9 cellular contexts compared by ENCODE assay signal in genomic region chr1:165324050-165324449, GRCh38. TPM values are rescaled to one million over a fixed set of nuclear protein-coding genes. Genes with fewer than 3 reads are reported as not detected.
"Had no signal": no experiment of that assay in that cellular context is flagged by ENCODE, and none has a peak within 500 bp of the region (broad histone marks: within the 10 kb centered on the region; RNA-seq: fewer than 3 reads in every experiment).

No MANE protein-coding gene starts in this region.

- H3K27ac Mint-ChIP-seq: GM23338, H9 had no signal

- H3K4me3 Mint-ChIP-seq: GM23338, H9 had no signal

- H3K9me3 Mint-ChIP-seq: GM23338, H9 had no signal

- FAIRE-seq: H1, H54, K562 had no signal

- H3K4me1 Mint-ChIP-seq: GM23338 had no signal

- DNase-seq: H9, HCEC 1CT, IMR-90 had no signal

- H3K27ac ChIP-seq: HL-60 had no signal

- H3K4me2 ChIP-seq: GM23338 had no signal

- ATAC-seq: GM23338, K562 had no signal

- H2AFZ ChIP-seq: GM23338 had no signal

- H3K4me3 ChIP-seq: GM23338, K562 had no signal

RNA-seq across cellular contexts. Expression of gene LMX1A, which starts 32.5 kb away (rescaled TPM):
- total RNA-seq: GM23338, H1, H9, HT1080, IMR-90, K562 had no signal
- polyA plus RNA-seq: GM23338, H1, IMR-90, K562 had no signal
